Comparison of ENCODE assay signal across 1 cellular context in the genomic region with DNA sequence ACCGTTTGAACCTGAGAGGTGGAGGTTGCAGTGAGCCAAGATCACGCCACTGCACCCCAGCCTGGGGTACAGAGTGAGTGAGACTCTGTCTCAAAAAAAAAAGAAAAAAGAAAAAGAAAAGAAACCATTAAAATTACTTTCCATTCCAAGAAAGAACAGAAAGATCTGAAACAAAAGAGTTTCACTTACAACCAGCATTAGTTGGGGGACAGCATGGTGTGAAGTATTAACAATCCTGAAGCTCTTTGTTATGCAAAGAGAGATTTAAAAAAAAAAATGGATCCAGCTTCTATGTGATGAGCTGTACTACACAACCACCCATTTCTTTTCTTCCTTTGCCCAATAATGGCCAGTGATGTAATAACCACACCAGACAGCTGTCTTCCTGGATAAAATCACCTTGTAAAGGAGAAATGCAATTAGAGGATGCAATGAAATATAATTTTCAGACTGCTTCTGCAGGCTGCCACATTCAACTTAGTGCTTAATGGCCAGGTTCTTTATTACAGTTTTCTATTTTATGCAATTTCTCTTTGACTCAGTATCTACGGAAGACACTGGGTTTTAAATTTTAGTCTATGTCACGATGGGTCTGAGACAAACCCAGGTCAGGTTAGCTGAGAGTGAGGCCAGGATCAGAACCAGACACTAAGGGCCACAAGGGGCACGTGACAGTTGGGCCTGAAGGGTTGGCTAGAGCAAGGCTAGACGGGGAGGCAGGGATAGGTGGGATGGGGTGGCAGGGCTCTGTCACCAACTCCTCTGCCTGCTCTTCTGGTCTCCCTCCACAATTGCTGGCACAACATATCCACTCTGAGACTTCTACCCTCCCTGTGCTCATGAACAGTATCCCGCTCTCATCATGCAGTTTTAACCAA.
TF ChIP-seq lines count a peak whose summit lies in the region.

No MANE protein-coding gene starts in this region.

TF ChIP-seq in H1, 55 proteins besides CTCF, POLR2A, EP300 and RAD21:
- TF ChIP-seq, protein P1, sequence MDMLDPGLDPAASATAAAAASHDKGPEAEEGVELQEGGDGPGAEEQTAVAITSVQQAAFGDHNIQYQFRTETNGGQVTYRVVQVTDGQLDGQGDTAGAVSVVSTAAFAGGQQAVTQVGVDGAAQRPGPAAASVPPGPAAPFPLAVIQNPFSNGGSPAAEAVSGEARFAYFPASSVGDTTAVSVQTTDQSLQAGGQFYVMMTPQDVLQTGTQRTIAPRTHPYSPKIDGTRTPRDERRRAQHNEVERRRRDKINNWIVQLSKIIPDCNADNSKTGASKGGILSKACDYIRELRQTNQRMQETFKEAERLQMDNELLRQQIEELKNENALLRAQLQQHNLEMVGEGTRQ (IDR thresholded peaks at IDR 0.05; ENCODE audit: low read length), result 0 out of 2 replicates have a peak, but pooled peaks have one; percentile 8
- no peak for TF ChIP-seq CBX5 (IDR thresholded peaks at IDR 0.05; ENCODE audit: low read depth, low read length)
- no peak for TF ChIP-seq EZH2 (IDR thresholded peaks at IDR 0.05; ENCODE audit: low read depth, low read length, severe bottlenecking)
- 0 out of 2 replicates have a peak, but pooled peaks have one; percentile 51 for TF ChIP-seq POU5F1 (IDR thresholded peaks at IDR 0.05; ENCODE audit: low read depth, low read length)
- no peak for TF ChIP-seq SP1 (IDR thresholded peaks at IDR 0.05; ENCODE audit: low read depth, low read length)
TF ChIP-seq in H1: peak in this region for 2.
